Comparison of ENCODE assay signal across 9 cellular contexts in the genomic region with DNA sequence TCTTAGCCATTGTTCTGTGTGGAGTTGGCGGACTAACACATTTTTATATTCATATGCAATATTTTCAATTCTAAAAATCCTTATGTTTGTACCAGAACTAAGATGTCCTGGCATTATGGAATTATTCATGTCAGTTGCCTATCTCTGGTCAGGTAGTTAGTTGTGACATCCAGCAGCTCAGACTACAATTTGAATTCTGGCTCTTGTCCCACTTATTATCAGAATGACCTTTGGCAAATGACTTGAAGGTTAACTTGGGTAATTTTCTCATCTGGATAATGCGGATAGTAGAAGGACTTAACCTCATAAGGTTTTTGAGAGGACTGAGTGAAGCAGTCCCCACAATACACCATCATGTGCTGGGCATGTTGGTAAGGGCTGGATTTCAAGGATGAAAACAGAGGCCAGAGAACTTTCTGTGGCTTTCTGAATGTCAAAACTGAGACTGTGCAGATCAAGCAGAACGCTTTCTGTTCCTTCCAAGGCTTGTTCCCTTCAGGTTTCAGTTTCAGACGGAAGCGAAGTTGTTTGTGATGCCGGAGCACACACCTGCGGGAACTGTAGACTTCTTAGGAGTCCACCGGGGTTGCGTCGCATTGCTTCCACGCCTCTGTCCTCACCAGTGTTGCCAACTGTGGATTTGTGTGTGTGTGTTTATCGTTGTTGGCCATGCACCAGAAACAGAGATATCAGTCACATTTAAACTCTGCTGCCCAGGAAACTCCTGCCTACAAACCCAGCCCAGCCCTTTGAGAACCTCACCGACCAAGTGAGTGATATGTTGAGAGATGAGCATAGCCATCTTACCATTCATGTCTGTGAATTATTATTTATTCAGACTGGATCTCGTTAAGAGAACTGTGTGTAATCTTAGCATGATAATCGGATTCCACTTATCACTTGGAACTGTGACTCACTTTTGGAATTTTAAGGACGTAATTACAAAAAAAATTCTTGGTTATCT.
DNase-seq lines count a peak whose midpoint lies in the region; ATAC-seq and TF ChIP-seq lines count a peak whose summit lies in the region.
"Had no signal": no experiment of that assay in that cellular context is flagged by ENCODE, and none has a peak within 500 bp of the region (broad histone marks: within the 10 kb centered on the region; RNA-seq: fewer than 3 reads in every experiment).

No MANE protein-coding gene starts in this region.

- H3K4me3 ChIP-seq in parathyroid adenoma (ENCODE audit: low read depth, low read length) = peak overlapping the region; percentile 26

- peak; percentile 82 for ATAC-seq in GM18511 (IDR thresholded peaks at IDR 0.05; ENCODE audit: unreplicated experiment)
- peak; percentile 98 for ATAC-seq in HG02885 (IDR thresholded peaks at IDR 0.05; ENCODE audit: poor library complexity, unreplicated experiment)
- no peak for ATAC-seq in HG02759 (IDR thresholded peaks at IDR 0.05; ENCODE audit: unreplicated experiment)
- ATAC-seq: HCT116 had no signal

- peaks cover 40% of the 10 kb centered on the region for H3K4me1 ChIP-seq in parathyroid adenoma

- DNase-seq in astrocyte of the hippocampus (ENCODE audit: low read depth, low spot score) = peak; percentile 39
- no peak for DNase-seq in erythroblast (lab: John Stamatoyannopoulos, UW)
- no peak for DNase-seq in SHP77 treated with DMSO at 0.1 percent for 48 hours (lab: John Stamatoyannopoulos, UW)
- DNase-seq in RWPE1 (ENCODE audit: low spot score) = no peak

- no peaks in the 10 kb centered on the region for H3K9me3 ChIP-seq in parathyroid adenoma (ENCODE audit: control insufficient read depth, low read length)

- no peaks in the 10 kb centered on the region for H3K27me3 ChIP-seq in parathyroid adenoma (ENCODE audit: control insufficient read depth, insufficient read depth, low read length)

- no peak overlapping the region for H3K9ac ChIP-seq in parathyroid adenoma

- POLR2A ChIA-PET in RWPE1 (lab: Yijun Ruan, JAX; ENCODE audit: low non-redundant PET) = no interaction called here

- CTCF ChIA-PET in RWPE1 (lab: Yijun Ruan, JAX) = interaction anchor here (0.7 kb wide), 1 partner anchor 339 kb away, joined by 3 read pairs; no protein-coding TSS in a partner anchor

- H3K36me3 ChIP-seq in parathyroid adenoma (ENCODE audit: control insufficient read depth, insufficient read depth, low read length) = no peaks in the 10 kb centered on the region

- H3K27ac ChIP-seq in parathyroid adenoma (peak overlapping the region; percentile 90), RWPE1 (no peak overlapping the region)

- peak overlapping the region; percentile 69 for H3K4me2 ChIP-seq in parathyroid adenoma (ENCODE audit: low read length)

- H3K79me2 ChIP-seq in parathyroid adenoma = peaks cover 56% of the 10 kb centered on the region

- no peak for TF ChIP-seq POLR2A in erythroblast (IDR thresholded peaks at IDR 0.05; ENCODE audit: low read length)

- H2AFZ ChIP-seq in parathyroid adenoma = peak overlapping the region; percentile 65

- TF ChIP-seq CTCF in parathyroid adenoma (IDR thresholded peaks at IDR 0.05) = no peak
- no peak for TF ChIP-seq CTCF in RWPE1 (conservative IDR thresholded peaks at IDR 0.05; ENCODE audit: low read depth)
